16 cellular contexts compared by ENCODE assay signal in the genomic region with DNA sequence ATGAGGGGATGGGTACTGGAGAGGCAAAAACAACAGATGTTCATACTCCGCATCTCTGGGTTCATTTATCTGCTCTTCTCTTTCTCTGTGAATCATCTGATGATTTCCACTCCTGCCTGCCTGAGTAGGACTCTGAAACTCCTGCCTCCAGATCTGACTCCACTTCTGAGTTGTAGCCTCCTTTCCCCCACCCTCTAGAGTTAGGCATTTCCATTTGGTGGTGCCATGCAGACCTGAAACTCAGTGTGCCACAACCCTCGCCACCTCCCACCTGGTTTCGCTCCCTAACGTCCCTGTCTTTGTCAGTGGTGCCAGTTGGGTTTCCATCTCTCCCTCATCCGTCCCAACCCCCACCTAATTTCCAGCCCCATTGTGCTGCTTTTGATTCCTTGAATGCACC.
DNase-seq lines count a peak whose midpoint lies in the region; ATAC-seq and TF ChIP-seq lines count a peak whose summit lies in the region.
"Had no signal": no experiment of that assay in that cellular context is flagged by ENCODE, and none has a peak within 500 bp of the region (broad histone marks: within the 10 kb centered on the region; RNA-seq: fewer than 3 reads in every experiment).

No MANE protein-coding gene starts in this region.

- H3K27me3 Mint-ChIP-seq in naive B cell: no peaks in the 10 kb centered on the region

- H3K4me3 ChIP-seq in tibial nerve: no peak overlapping the region
- H3K4me3 ChIP-seq: breast epithelium, dorsolateral prefrontal cortex, left lung, right atrium auricular region had no signal

- no peak for ATAC-seq in naive B cell (ENCODE audit: low read depth in 2 of 2)
- ATAC-seq in GM21786 (IDR thresholded peaks at IDR 0.05; ENCODE audit: unreplicated experiment): no peak
- ATAC-seq: left lung, Right ventricle myocardium inferior had no signal

- H3K9me3 ChIP-seq in tibial nerve: no peaks in the 10 kb centered on the region
- H3K9me3 ChIP-seq: breast epithelium, left lung, right atrium auricular region had no signal

- H3K4me1 Mint-ChIP-seq in naive B cell: peaks cover 76 to 90% (median 87%) of the 10 kb centered on the region in 3 donors

- H3K4me3 Mint-ChIP-seq in naive B cell: peak overlapping the region; percentile 11 to 79 (median 62)
- H3K4me3 Mint-ChIP-seq: T-helper 1 cell treated with Interleukin-12 subunit alpha and Interleukin-12 subunit beta and Interleukin-4 antibody, amounts not matched to agents 30 μg/mL and 1 μg/mL, for 36 hours had no signal

- H3K4me1 ChIP-seq in tibial nerve: peaks cover 0 to 4% (median 0%) of the 10 kb centered on the region in 4 donors
- H3K4me1 ChIP-seq: breast epithelium, right atrium auricular region had no signal

- no peak for TF ChIP-seq POLR2A in tibial nerve (IDR thresholded peaks at IDR 0.05)

- no peak for TF ChIP-seq CTCF in tibial nerve (IDR thresholded peaks at IDR 0.05)

- H3K36me3 ChIP-seq in tibial nerve: no peaks in the 10 kb centered on the region
- H3K36me3 ChIP-seq: breast epithelium, left lung, right atrium auricular region had no signal

- TF ChIP-seq EP300 in tibial nerve (IDR thresholded peaks at IDR 0.05): no peak

- peaks cover 22 to 40% of the 10 kb centered on the region in 2 donors for H3K36me3 Mint-ChIP-seq in naive B cell

- H3K27ac ChIP-seq in substantia nigra (ENCODE audit: low read depth, low read length, poor library complexity, severe bottlenecking) (no peak overlapping the region), tibial nerve (no peak overlapping the region)
- H3K27ac ChIP-seq: breast epithelium, left lung, right atrium auricular region had no signal

- peak overlapping the region; percentile 76 to 98 (median 93) for H3K27ac Mint-ChIP-seq in naive B cell
- H3K27ac Mint-ChIP-seq: T-helper 1 cell treated with Interleukin-12 subunit alpha and Interleukin-12 subunit beta and Interleukin-4 antibody, amounts not matched to agents 30 μg/mL and 1 μg/mL, for 36 hours had no signal

- DNase-seq in activated CD4-positive, alpha-beta T cell treated with anti-CD3 and anti-CD28 coated beads, Interleukin-2, amount 50 U/mL, for 24 hours (ENCODE audit: low read depth in 1 of 2, low spot score in 1 of 2): peak; percentile 26 to 61
- DNase-seq in activated CD4-positive, alpha-beta T cell treated with anti-CD3 and anti-CD28 coated beads for 1 hour: no peak
- DNase-seq in activated T-cell treated with anti-CD3 and anti-CD28 coated beads, Interleukin-2, amount 50 U/mL, for 48 hours: peak; percentile 79 to 80
- DNase-seq in naive B cell (no peak), substantia nigra (lab: John Stamatoyannopoulos, UW) (no peak), tibial nerve (ENCODE audit: low spot score in 2 of 2) (no peak)
- DNase-seq in stimulated activated CD8-positive, alpha-beta memory T cell treated with anti-CD3 and anti-CD28 coated beads, Interleukin-4, amount 100 ng/mL, for 48 hours: peak; percentile 77
- DNase-seq: dorsolateral prefrontal cortex, left lung, NCI-H1694, nucleus accumbens had no signal

- peaks cover 0 to 2% (median 0%) of the 10 kb centered on the region in 7 donors for H3K9me3 Mint-ChIP-seq in naive B cell
- H3K9me3 Mint-ChIP-seq: T-helper 1 cell treated with Interleukin-12 subunit alpha and Interleukin-12 subunit beta and Interleukin-4 antibody, amounts not matched to agents 30 μg/mL and 1 μg/mL, for 36 hours had no signal

- 79% methylated on average over 5 of the region's 5 CpGs for WGBS in tibial nerve, 2 donors

- no peaks in the 10 kb centered on the region for H3K27me3 ChIP-seq in tibial nerve
- H3K27me3 ChIP-seq: breast epithelium, dorsolateral prefrontal cortex, left lung, right atrium auricular region had no signal

Comparison
In these comparisons a context has a peak if more than half of its experiments do, and no peak if none do; other contexts are left out.
1. DNase-seq: peak in activated CD4-positive, alpha-beta T cell treated with anti-CD3 and anti-CD28 coated beads, Interleukin-2, amount 50 U/mL, for 24 hours (2 of 2), activated T-cell treated with anti-CD3 and anti-CD28 coated beads, Interleukin-2, amount 50 U/mL, for 48 hours (2 of 2) and stimulated activated CD8-positive, alpha-beta memory T cell treated with anti-CD3 and anti-CD28 coated beads, Interleukin-4, amount 100 ng/mL, for 48 hours (single experiment); none in activated CD4-positive, alpha-beta T cell treated with anti-CD3 and anti-CD28 coated beads for 1 hour (single experiment), naive B cell (single experiment), substantia nigra (0 of 49) and tibial nerve (0 of 2).